In the genomic region with DNA sequence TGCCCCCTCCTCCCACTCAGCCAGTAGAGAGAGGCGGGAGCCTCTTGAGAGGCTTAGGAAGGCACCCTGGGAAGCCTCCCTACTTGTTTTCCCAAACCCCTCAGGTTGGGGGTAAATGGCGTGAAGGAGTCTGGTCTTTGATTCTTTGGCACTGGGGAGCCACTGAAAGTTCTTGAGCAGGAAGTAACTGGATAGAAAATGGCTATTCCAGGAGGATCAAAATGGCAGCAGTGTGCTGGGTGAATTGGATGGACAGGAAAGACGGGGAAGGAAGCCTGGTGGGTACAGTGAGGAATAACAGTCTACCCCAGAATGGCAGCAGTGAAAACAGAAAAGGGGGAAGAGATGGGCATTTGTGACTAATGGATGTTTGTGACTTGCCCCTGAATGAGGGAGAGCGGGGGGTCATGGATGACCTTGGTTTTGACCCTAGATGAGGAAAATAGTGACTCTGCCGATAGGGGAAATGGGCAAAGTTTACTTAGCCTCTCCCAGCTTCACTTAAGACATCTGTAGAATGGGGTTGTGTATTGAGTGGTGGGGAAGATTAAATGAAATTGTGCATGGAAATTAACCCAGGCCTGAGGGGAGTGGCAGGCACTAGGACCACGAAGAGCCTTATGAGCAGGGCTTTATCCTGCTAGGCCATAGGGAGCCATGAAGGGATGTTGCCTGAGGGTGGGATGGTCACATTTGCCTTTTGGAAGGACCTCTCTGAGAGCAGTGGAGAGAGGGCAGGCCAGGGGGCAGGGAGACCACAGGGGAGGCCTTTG, we compare ENCODE assay signal across 31 cellular contexts. TPM values are rescaled to one million over a fixed set of nuclear protein-coding genes. Genes with fewer than 3 reads are reported as not detected.
DNase-seq lines count a peak whose midpoint lies in the region; ATAC-seq, FAIRE-seq and TF ChIP-seq lines count a peak whose summit lies in the region.
"Had no signal": no experiment of that assay in that cellular context is flagged by ENCODE, and none has a peak within 500 bp of the region (broad histone marks: within the 10 kb centered on the region; RNA-seq: fewer than 3 reads in every experiment).

No MANE protein-coding gene starts in this region.

- H3K27me3 ChIP-seq in HepG2 (ENCODE audit: control insufficient read depth in 1 of 2, insufficient read depth in 2 of 2, low read length in 2 of 2) (no peaks in the 10 kb centered on the region), right lobe of liver (no peaks in the 10 kb centered on the region), neuronal stem cell (ENCODE audit: control insufficient read depth in 3 of 3, insufficient read depth in 3 of 3, low read depth in 1 of 3, low read length in 3 of 3) (no peaks in the 10 kb centered on the region)
- H3K27me3 ChIP-seq: heart right ventricle, MG63, ovary, right atrium auricular region, thyroid gland had no signal

- H3K79me1 ChIP-seq in neuronal stem cell (ENCODE audit: low read depth, low read length): no peaks in the 10 kb centered on the region

- H2BK15ac ChIP-seq in neuronal stem cell (ENCODE audit: low read length): peak overlapping the region; percentile 88

- H3K4me3 ChIP-seq in HepG2 (replicated peaks in 1 of 3; ENCODE audit: insufficient read depth in 1 of 3, low read depth in 2 of 3, low read length in 3 of 3) (no peak overlapping the region), right lobe of liver (no peak overlapping the region), neuronal stem cell (ENCODE audit: low read length in 2 of 2) (no peak overlapping the region)
- H3K4me3 ChIP-seq: heart right ventricle, lower lobe of right lung, MG63, ovary, right atrium auricular region, thyroid gland had no signal

- DNase-seq in HepG2 (ENCODE audit: low spot score) (no peak), right lobe of liver (no peak), endothelial cell (ENCODE audit: low spot score) (no peak), neuronal stem cell (ENCODE audit: low spot score) (no peak), HPDE6-E6E7 (ENCODE audit: extremely low spot score) (no peak)
- DNase-seq in activated naive CD4-positive, alpha-beta T cell (lab: John Stamatoyannopoulos, UW): no peak
- DNase-seq: activated CD4-positive, alpha-beta T cell treated with anti-CD3 and anti-CD28 coated beads, Interleukin-2, amount 50 U/mL, for 4 hours; activated CD4-positive, CD25-positive, alpha-beta regulatory T cell; activated naive CD4-positive, alpha-beta T cell treated with Interleukin-2 at 50 U/mL for 16 hours; DMS79; foreskin melanocyte; heart right ventricle; lower lobe of right lung; MG63; NCI-H1105 treated with DMSO at 0.1 percent for 48 hours; NCI-H1930; NCI-H2171 treated with DMSO at 0.1 percent for 48 hours; NCI-H510A; stimulated activated CD4-positive, alpha-beta T cell treated with anti-CD3 and anti-CD28 coated beads, Interleukin-2, amount 100 ng/mL, for 48 hours; T-helper 1 cell; thyroid gland had no signal

- peak overlapping the region; percentile 90 for H3K23ac ChIP-seq in neuronal stem cell (ENCODE audit: low read depth, low read length, poor library complexity)

- peak overlapping the region; percentile 46 for H2BK12ac ChIP-seq in neuronal stem cell (ENCODE audit: low read length)

- H3K18ac ChIP-seq in neuronal stem cell (ENCODE audit: low read length): peak overlapping the region; percentile 76

- intact Hi-C loops in HepG2 (cut with micrococcal nuclease; ENCODE audit: unreplicated experiment): loop anchor here (5.0 kb wide), 1 partner anchor 34 kb away; the partner anchor contains the start of gene TMEM51
- intact Hi-C loops in right lobe of liver (cut with DNase I): no loop called here

- POLR2A ChIA-PET in HepG2 (lab: Yijun Ruan, JAX): no interaction called here

- CTCF ChIA-PET in HepG2 (lab: Yijun Ruan, JAX; ENCODE audit: low intra/inter-chr PET ratio, low total read pairs): no interaction called here

- TF ChIP-seq RAD21 in HepG2 (CRISPR knock-in tag; IDR thresholded peaks at IDR 0.05): no peak

- FAIRE-seq in HepG2 (lab: Jason Lieb, UNC): no peak
- FAIRE-seq: G401.6 had no signal

- in situ Hi-C loops in HepG2 (cut with HindIII; ENCODE audit: extremely low pct_ligation_motif_present, low pct_unique_long_range_greater_than_20kb): no loop called here

- H3K4ac ChIP-seq in neuronal stem cell (ENCODE audit: low read length): no peak overlapping the region

- H4K91ac ChIP-seq in neuronal stem cell (ENCODE audit: low read depth, low read length, poor library complexity): no peak overlapping the region

- H2BK5ac ChIP-seq in neuronal stem cell (ENCODE audit: low read length): no peak overlapping the region

- peaks cover 0 to 25% of the 10 kb centered on the region in 2 experiments; a peak in 3 of 5 replicates for H3K36me3 ChIP-seq in HepG2 (replicated peaks in 1 of 2; ENCODE audit: control insufficient read depth in 1 of 2, insufficient read depth in 2 of 2, low read length in 2 of 2)
- H3K36me3 ChIP-seq in right lobe of liver: no peaks in the 10 kb centered on the region
- no peaks in the 10 kb centered on the region for H3K36me3 ChIP-seq in neuronal stem cell (replicated peaks in 1 of 2; ENCODE audit: control insufficient read depth in 2 of 2, insufficient read depth in 2 of 2, low read length in 2 of 2)
- H3K36me3 ChIP-seq: heart right ventricle, lower lobe of right lung, MG63, ovary, right atrium auricular region, thyroid gland had no signal

- H3K9ac ChIP-seq in HepG2 (ENCODE audit: insufficient read depth, low read depth, low read length) (no peak overlapping the region), neuronal stem cell (ENCODE audit: low read depth, low read length, poor library complexity) (no peak overlapping the region)
- H3K9ac ChIP-seq: KMS-11 had no signal

- peak overlapping the region; percentile 76 for H3K27ac Mint-ChIP-seq in endothelial cell (ENCODE audit: unreplicated experiment)
- H3K27ac Mint-ChIP-seq: natural killer cell treated with Interleukin-12 subunit alpha and Interleukin-12 subunit beta and Interleukin-15 and Interleukin-18, amount 100 ng/mL, for 72 hours had no signal

- 84% methylated on average over 6 of the region's 6 CpGs for WGBS in HepG2 (ENCODE audit: low lambda C conversion rate)
- 44% methylated on average over 5 of the region's 6 CpGs for WGBS in right lobe of liver (ENCODE audit: insufficient coverage, low coverage, low lambda C conversion rate, missing lambda C conversion rate)
- no CpG with 5 or more reads among the region's 6 CpGs for WGBS in neuronal stem cell (ENCODE audit: extremely low coverage in 2 of 2, insufficient read length in 2 of 2, insufficient replicate concordance in 1 of 2), 2 donors

- BruUV-seq in HepG2 (replicated peaks; lab: Mats Ljungman, UMichigan): no TSS peak

- TF ChIP-seq CTCF in HepG2 (CRISPR knock-in tag; IDR thresholded peaks at IDR 0.05): no peak
- no peak for TF ChIP-seq CTCF in right lobe of liver (IDR thresholded peaks at IDR 0.05)
- TF ChIP-seq CTCF in endothelial cell (IDR thresholded peaks at IDR 0.05; ENCODE audit: unreplicated experiment): no peak

- H3K9me3 Mint-ChIP-seq in endothelial cell (ENCODE audit: unreplicated experiment): no peaks in the 10 kb centered on the region
- H3K9me3 Mint-ChIP-seq: brain; natural killer cell treated with Interleukin-12 subunit alpha and Interleukin-12 subunit beta and Interleukin-15 and Interleukin-18, amount 100 ng/mL, for 72 hours had no signal

- no peak for ATAC-seq in HepG2
- no peak for ATAC-seq in right lobe of liver
- no peak for ATAC-seq in HG02981 (IDR thresholded peaks at IDR 0.05; ENCODE audit: unreplicated experiment)
- ATAC-seq in GM21390 (IDR thresholded peaks at IDR 0.05; ENCODE audit: unreplicated experiment): no peak
- ATAC-seq: heart right ventricle, lower lobe of right lung had no signal

- no peak overlapping the region for H3K14ac ChIP-seq in neuronal stem cell (ENCODE audit: low read length)

- peaks cover 54% of the 10 kb centered on the region for H3K4me1 Mint-ChIP-seq in endothelial cell (ENCODE audit: unreplicated experiment)

- H3K9me3 ChIP-seq in HepG2 (ENCODE audit: low read length) (no peaks in the 10 kb centered on the region), right lobe of liver (no peaks in the 10 kb centered on the region), neuronal stem cell (replicated peaks in 1 of 2; ENCODE audit: control insufficient read depth in 2 of 2, insufficient read depth in 1 of 2, low read depth in 1 of 2, low read length in 2 of 2) (no peaks in the 10 kb centered on the region)
- H3K9me3 ChIP-seq: heart right ventricle, lower lobe of right lung, MG63, ovary, right atrium auricular region, thyroid gland had no signal

- no peaks in the 10 kb centered on the region for H3K36me3 Mint-ChIP-seq in endothelial cell (ENCODE audit: low read depth, unreplicated experiment)
- H3K36me3 Mint-ChIP-seq: brain; CD14-positive monocyte; natural killer cell treated with Interleukin-12 subunit alpha and Interleukin-12 subunit beta and Interleukin-15 and Interleukin-18, amount 100 ng/mL, for 72 hours had no signal

- H4K8ac ChIP-seq in neuronal stem cell (ENCODE audit: low read depth, low read length): no peak overlapping the region

- H3K79me2 ChIP-seq in HepG2 (ENCODE audit: insufficient read depth, low read length): peaks cover 68% of the 10 kb centered on the region

- H2AK5ac ChIP-seq in neuronal stem cell (ENCODE audit: low read depth, low read length): no peak overlapping the region

- no peak overlapping the region for H3K4me2 ChIP-seq in HepG2 (ENCODE audit: low read depth, low read length)
- H3K4me2 ChIP-seq in neuronal stem cell (ENCODE audit: insufficient read depth, low read length, poor library complexity, severe bottlenecking): no peak overlapping the region
- H3K4me2 ChIP-seq: KMS-11 had no signal

- H3K27me3 Mint-ChIP-seq in endothelial cell (ENCODE audit: unreplicated experiment): peaks cover 6% of the 10 kb centered on the region

- TF ChIP-seq POLR2A in HepG2 (IDR thresholded peaks at IDR 0.05; ENCODE audit: insufficient read depth in 1 of 2, low read depth in 2 of 2, low read length in 2 of 2): no peak
- no peak for TF ChIP-seq POLR2A in right lobe of liver (IDR thresholded peaks at IDR 0.05)

- H2BK120ac ChIP-seq in neuronal stem cell (ENCODE audit: low read depth, low read length): no peak overlapping the region

- H3K4me1 ChIP-seq in HepG2 (ENCODE audit: insufficient read depth, low read length) (peaks cover 96% of the 10 kb centered on the region), right lobe of liver (peaks cover 0 to 2% (median 0%) of the 10 kb centered on the region in 4 donors), neuronal stem cell (ENCODE audit: control insufficient read depth in 2 of 2, insufficient read depth in 1 of 2, low read depth in 1 of 2, low read length in 2 of 2) (peaks cover 17 to 25% of the 10 kb centered on the region in 2 donors)
- H3K4me1 ChIP-seq: thyroid gland had no signal

- H3K4me3 Mint-ChIP-seq in endothelial cell (ENCODE audit: unreplicated experiment): peak overlapping the region; percentile 76
- H3K4me3 Mint-ChIP-seq: brain; CD14-positive monocyte; natural killer cell treated with Interleukin-12 subunit alpha and Interleukin-12 subunit beta and Interleukin-15 and Interleukin-18, amount 100 ng/mL, for 72 hours had no signal

- peaks cover 21% of the 10 kb centered on the region; the same call in 1 of the 2 replicates for H4K20me1 ChIP-seq in HepG2 (ENCODE audit: insufficient read depth, low read length)

- H3K27ac ChIP-seq in HepG2 (ENCODE audit: extremely low read length, insufficient read depth, low read length) (no peak overlapping the region), right lobe of liver (no peak overlapping the region), neuronal stem cell (replicated peaks; ENCODE audit: low read length) (no peak overlapping the region)
- H3K27ac ChIP-seq: 22Rv1, heart right ventricle, KMS-11, lower lobe of right lung, right atrium auricular region, thyroid gland had no signal

- TF ChIP-seq EP300 in HepG2 (IDR thresholded peaks at IDR 0.05; ENCODE audit: low read depth in 2 of 2, low read length in 2 of 2): no peak
- TF ChIP-seq EP300 in HepG2 (CRISPR knock-in tag; IDR thresholded peaks at IDR 0.05; ENCODE audit: borderline replicate concordance): no peak

- H2AFZ ChIP-seq in HepG2 (ENCODE audit: low read length): no peak overlapping the region
- H2AFZ ChIP-seq in neuronal stem cell (ENCODE audit: low read length): no peak overlapping the region

RNA-seq across cellular contexts. Expression of gene TMEM51, which starts 32.7 kb away (rescaled TPM):
- total RNA-seq in HepG2 (2016; rRNA removed; fragmentation: Illumina TruSeq; extraction: Trizol) (6.3 and 12.2 TPM in 2 replicates), right lobe of liver (1 to 10 TPM; 1.3 to 5.4 (median 1.9) TPM), endothelial cell (ENCODE audit: unreplicated experiment) (23.5 TPM)
- 2.6 and 2.8 TPM in 2 replicates for total RNA-seq in HepG2 (2016; cell fraction: cytosol; rRNA removed; fragmentation: Illumina TruSeq; extraction: Trizol; ENCODE audit: low read depth)
- 7.0 and 9.8 TPM in 2 replicates for total RNA-seq in HepG2 (2016; cell fraction: insoluble cytoplasmic fraction; rRNA removed; fragmentation: Illumina TruSeq; extraction: Trizol)
- 5.3 and 6.5 TPM in 2 replicates for total RNA-seq in HepG2 (2016; cell fraction: membrane; rRNA removed; fragmentation: Illumina TruSeq; extraction: Trizol)
- total RNA-seq in HepG2 (2016; cell fraction: nucleus; rRNA removed; fragmentation: Illumina TruSeq; extraction: Trizol): 9.7 and 11.5 TPM in 2 replicates
- 18.5 and 22.3 TPM in 2 replicates for polyA plus RNA-seq in HepG2 (2011; rRNA removed)
- polyA plus RNA-seq in HepG2 (2011; cell fraction: cytosol; rRNA removed): 20.1 and 23.4 TPM in 2 replicates
- polyA plus RNA-seq in HepG2 (2011; cell fraction: nucleus; rRNA removed): 14.3 and 18.6 TPM in 2 replicates
- polyA plus RNA-seq in HepG2 (2012): 8.0 and 11.2 TPM in 2 replicates
- polyA plus RNA-seq in HepG2 (2016; cell fraction: cytosol; fragmentation: Illumina TruSeq; extraction: Trizol; ENCODE audit: low read depth): 1.9 and 2.3 TPM in 2 replicates
- polyA plus RNA-seq in HepG2 (2016; cell fraction: insoluble cytoplasmic fraction; fragmentation: Illumina TruSeq; extraction: Trizol; ENCODE audit: low read depth): 8.4 and 8.6 TPM in 2 replicates
- 3.7 and 4.9 TPM in 2 replicates for polyA plus RNA-seq in HepG2 (2016; cell fraction: membrane; fragmentation: Illumina TruSeq; extraction: Trizol; ENCODE audit: low read depth)
- 23.6 and 23.8 TPM in 2 replicates for polyA plus RNA-seq in HepG2 (2016; cell fraction: nucleus; fragmentation: Illumina TruSeq; extraction: Trizol; ENCODE audit: insufficient read depth, low read depth)
- 3.2 and 18.3 TPM in 2 replicates for polyA minus RNA-seq in HepG2 (2011; rRNA and poly(A)+ RNA removed; ENCODE audit: low replicate concordance)
- polyA minus RNA-seq in HepG2 (2011; cell fraction: cytosol; rRNA and poly(A)+ RNA removed): 8.7 and 9.4 TPM in 2 replicates
- 8.6 and 9.4 TPM in 2 replicates for polyA minus RNA-seq in HepG2 (2011; cell fraction: nucleus; rRNA and poly(A)+ RNA removed)
- 9.6 TPM for polyA plus RNA-seq in neuronal stem cell (2013, experiment 1 of 2)
- 9.7 TPM for polyA plus RNA-seq in neuronal stem cell (2013, experiment 2 of 2)
- total RNA-seq: natural killer cell treated with Interleukin-12 subunit alpha and Interleukin-12 subunit beta and Interleukin-15 and Interleukin-18, amount 100 ng/mL, for 72 hours had no signal
